ENCODE assay signal across 15 cellular contexts in genomic region chr13:25675060-25675459, GRCh38.
DNase-seq lines count a peak whose midpoint lies in the region; ATAC-seq and TF ChIP-seq lines count a peak whose summit lies in the region.
"Had no signal": no experiment of that assay in that cellular context is flagged by ENCODE, and none has a peak within 500 bp of the region (broad histone marks: within the 10 kb centered on the region; RNA-seq: fewer than 3 reads in every experiment).

No MANE protein-coding gene starts in this region.

- no peaks in the 10 kb centered on the region for H4K20me1 ChIP-seq in neural progenitor cell (ENCODE audit: low read depth)

- no peak overlapping the region for H2AFZ ChIP-seq in neural progenitor cell (replicated peaks)

- CTCF ChIA-PET in WTC11 (lab: Charles Lee) = no interaction called here

- no peak overlapping the region for H3K27ac Mint-ChIP-seq in WTC11
- H3K27ac Mint-ChIP-seq in neural progenitor cell = no peak overlapping the region
- H3K27ac Mint-ChIP-seq: CD4-positive, CD25-positive, alpha-beta regulatory T cell; CD8-positive, alpha-beta memory T cell; H9 had no signal

- H3K4me1 Mint-ChIP-seq in WTC11 (peaks cover 14% of the 10 kb centered on the region), neural progenitor cell (peaks cover 4% of the 10 kb centered on the region)
- H3K4me1 Mint-ChIP-seq: CD4-positive, CD25-positive, alpha-beta regulatory T cell; CD8-positive, alpha-beta memory T cell had no signal

- H3K4me3 Mint-ChIP-seq in WTC11 (no peak overlapping the region), neural progenitor cell (no peak overlapping the region)
- H3K4me3 Mint-ChIP-seq: CD4-positive, CD25-positive, alpha-beta regulatory T cell; CD8-positive, alpha-beta memory T cell; H9 had no signal

- H3K27ac ChIP-seq in neural progenitor cell (peak overlapping the region; percentile 6), ascending aorta (no peak overlapping the region)

- H3K4me3 ChIP-seq in neural progenitor cell (no peak overlapping the region), ascending aorta (no peak overlapping the region)

- H3K27me3 ChIP-seq in neural progenitor cell = no peaks in the 10 kb centered on the region
- no peaks in the 10 kb centered on the region for H3K27me3 ChIP-seq in ascending aorta
- H3K27me3 ChIP-seq: BE2C had no signal

- H3K9me3 ChIP-seq in neural progenitor cell (ENCODE audit: low read depth) = no peaks in the 10 kb centered on the region
- no peaks in the 10 kb centered on the region for H3K9me3 ChIP-seq in ascending aorta
- H3K9me3 ChIP-seq: BE2C had no signal

- H3K4me1 ChIP-seq in neural progenitor cell (peaks cover 25% of the 10 kb centered on the region), ascending aorta (no peaks in the 10 kb centered on the region)
- H3K4me1 ChIP-seq: BE2C had no signal

- DNase-seq in ELF-1 (ENCODE audit: low read depth, low spot score) = peak; percentile 5
- no peak for DNase-seq in WTC11 (ENCODE audit: low spot score)
- DNase-seq in neural progenitor cell (ENCODE audit: low spot score) = no peak
- no peak for DNase-seq in hypothalamus (lab: John Stamatoyannopoulos, UW)
- DNase-seq in ascending aorta (ENCODE audit: low spot score in 2 of 2) = no peak
- DNase-seq: ACHN; BE2C; C1 segment of cervical spinal cord; CD4-positive, CD25-positive, alpha-beta regulatory T cell; CD8-positive, alpha-beta memory T cell; COR-L47; GF-D8; H9; IMR-90 had no signal

- H3K9ac ChIP-seq in neural progenitor cell = no peak overlapping the region

- H3K9me3 Mint-ChIP-seq in WTC11 (peaks cover 17% of the 10 kb centered on the region), neural progenitor cell (no peaks in the 10 kb centered on the region)

- ATAC-seq in WTC11 (peak; percentile 34; the same call in 1 of the 2 replicates), GM18517 (IDR thresholded peaks at IDR 0.05; ENCODE audit: unreplicated experiment) (no peak)

- H3K36me3 ChIP-seq in neural progenitor cell = no peaks in the 10 kb centered on the region
- H3K36me3 ChIP-seq in ascending aorta = no peaks in the 10 kb centered on the region
- H3K36me3 ChIP-seq: BE2C had no signal

- H3K36me3 Mint-ChIP-seq in WTC11 (peaks cover 7% of the 10 kb centered on the region), neural progenitor cell (no peaks in the 10 kb centered on the region)
- H3K36me3 Mint-ChIP-seq: CD4-positive, CD25-positive, alpha-beta regulatory T cell; CD8-positive, alpha-beta memory T cell had no signal

- intact Hi-C loops in ascending aorta (cut with DNase I) = no loop called here

- H3K27me3 Mint-ChIP-seq in WTC11 (ENCODE audit: low read depth) (peaks cover 35% of the 10 kb centered on the region), neural progenitor cell (ENCODE audit: insufficient read depth, low read depth) (peaks cover 3% of the 10 kb centered on the region)

- H3K79me2 ChIP-seq in neural progenitor cell (ENCODE audit: low read depth) = no peaks in the 10 kb centered on the region

- H3F3A ChIP-seq in neural progenitor cell (ENCODE audit: low read depth) = peaks cover 11% of the 10 kb centered on the region

- TF ChIP-seq CTCF in WTC11 (IDR thresholded peaks at IDR 0.05) (no peak), neural progenitor cell (IDR thresholded peaks at IDR 0.05) (no peak), ascending aorta (IDR thresholded peaks at IDR 0.05) (no peak)

- H3K4me2 ChIP-seq in neural progenitor cell = peak overlapping the region; percentile 23

- POLR2A ChIA-PET in WTC11 (lab: Charles Lee) = no interaction called here

TF ChIP-seq in WTC11, 78 proteins besides CTCF, POLR2A, EP300 and RAD21 (continues in another document):
- no peak for TF ChIP-seq ETV6 (CRISPR knock-in tag; IDR thresholded peaks at IDR 0.05)
- TF ChIP-seq ATF6 (CRISPR knock-in tag; IDR thresholded peaks at IDR 0.05) = no peak
- TF ChIP-seq ZNF396 (CRISPR knock-in tag; IDR thresholded peaks at IDR 0.05; ENCODE audit: borderline replicate concordance) = no peak
- TF ChIP-seq, protein P1, sequence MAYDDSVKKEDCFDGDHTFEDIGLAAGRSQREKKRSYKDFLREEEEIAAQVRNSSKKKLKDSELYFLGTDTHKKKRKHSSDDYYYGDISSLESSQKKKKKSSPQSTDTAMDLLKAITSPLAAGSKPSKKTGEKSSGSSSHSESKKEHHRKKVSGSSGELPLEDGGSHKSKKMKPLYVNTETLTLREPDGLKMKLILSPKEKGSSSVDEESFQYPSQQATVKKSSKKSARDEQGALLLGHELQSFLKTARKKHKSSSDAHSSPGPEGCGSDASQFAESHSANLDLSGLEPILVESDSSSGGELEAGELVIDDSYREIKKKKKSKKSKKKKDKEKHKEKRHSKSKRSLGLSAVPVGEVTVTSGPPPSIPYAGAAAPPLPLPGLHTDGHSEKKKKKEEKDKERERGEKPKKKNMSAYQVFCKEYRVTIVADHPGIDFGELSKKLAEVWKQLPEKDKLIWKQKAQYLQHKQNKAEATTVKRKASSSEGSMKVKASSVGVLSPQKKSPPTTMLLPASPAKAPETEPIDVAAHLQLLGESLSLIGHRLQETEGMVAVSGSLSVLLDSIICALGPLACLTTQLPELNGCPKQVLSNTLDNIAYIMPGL (CRISPR knock-in tag; IDR thresholded peaks at IDR 0.05) = no peak
- TF ChIP-seq CREM (CRISPR knock-in tag; IDR thresholded peaks at IDR 0.05) = no peak
- no peak for TF ChIP-seq PRDM15 (CRISPR knock-in tag; IDR thresholded peaks at IDR 0.05)
- no peak for TF ChIP-seq JAZF1 (CRISPR knock-in tag; IDR thresholded peaks at IDR 0.05)
- TF ChIP-seq NFE2L1 (CRISPR knock-in tag; IDR thresholded peaks at IDR 0.05) = no peak
- TF ChIP-seq FOXK1 (CRISPR knock-in tag; IDR thresholded peaks at IDR 0.05) = no peak
- TF ChIP-seq GRHL2 (CRISPR knock-in tag; IDR thresholded peaks at IDR 0.05; ENCODE audit: insufficient replicate concordance, severe bottlenecking) = no peak
- TF ChIP-seq TCF7 (CRISPR knock-in tag; IDR thresholded peaks at IDR 0.05; ENCODE audit: low read depth) = no peak
- no peak for TF ChIP-seq PREB (CRISPR knock-in tag; IDR thresholded peaks at IDR 0.05; ENCODE audit: borderline replicate concordance)
- no peak for TF ChIP-seq FOXJ3 (CRISPR knock-in tag; IDR thresholded peaks at IDR 0.05; ENCODE audit: borderline replicate concordance)
- no peak for TF ChIP-seq ZNF423 (CRISPR knock-in tag; IDR thresholded peaks at IDR 0.05)
- no peak for TF ChIP-seq GTF2I (CRISPR knock-in tag; conservative IDR thresholded peaks at IDR 0.05)
- no peak for TF ChIP-seq ZNF416 (CRISPR knock-in tag; IDR thresholded peaks at IDR 0.05)
